ENCODE assay signal across 33 cellular contexts in genomic region chrX:143058096-143058495, GRCh38. TPM values are rescaled to one million over a fixed set of nuclear protein-coding genes. Genes with fewer than 3 reads are reported as not detected.
DNase-seq lines count a peak whose midpoint lies in the region; ATAC-seq, FAIRE-seq and TF ChIP-seq lines count a peak whose summit lies in the region.
"Had no signal": no experiment of that assay in that cellular context is flagged by ENCODE, and none has a peak within 500 bp of the region (broad histone marks: within the 10 kb centered on the region; RNA-seq: fewer than 3 reads in every experiment).

No MANE protein-coding gene starts in this region.

- no TSS peak for BruUV-seq in HepG2 (replicated peaks; lab: Mats Ljungman, UMichigan)

- CTCF ChIA-PET in HepG2 (lab: Yijun Ruan, JAX; ENCODE audit: low intra/inter-chr PET ratio, low total read pairs), result no interaction called here

- no peaks in the 10 kb centered on the region for H3K27me3 ChIP-seq in endocrine pancreas (ENCODE audit: control insufficient read depth, insufficient read depth, low read length)
- no peaks in the 10 kb centered on the region for H3K27me3 ChIP-seq in HepG2 (ENCODE audit: control insufficient read depth in 1 of 2, insufficient read depth in 2 of 2, low read length in 2 of 2)
- H3K27me3 ChIP-seq in adrenal gland, result no peaks in the 10 kb centered on the region
- H3K27me3 ChIP-seq: hepatocyte, suprapubic skin, upper lobe of left lung had no signal

- TF ChIP-seq CTCF in HepG2 (CRISPR knock-in tag; IDR thresholded peaks at IDR 0.05) (no peak), adrenal gland (IDR thresholded peaks at IDR 0.05) (no peak)

- H3K36me3 ChIP-seq in endocrine pancreas (ENCODE audit: control insufficient read depth, insufficient read depth, low read length) (no peaks in the 10 kb centered on the region), HepG2 (replicated peaks in 1 of 2; ENCODE audit: control insufficient read depth in 1 of 2, insufficient read depth in 2 of 2, low read length in 2 of 2) (no peaks in the 10 kb centered on the region), adrenal gland (replicated peaks in 1 of 2) (no peaks in the 10 kb centered on the region)
- H3K36me3 ChIP-seq: suprapubic skin, upper lobe of left lung had no signal

- no peaks in the 10 kb centered on the region for H4K20me1 ChIP-seq in HepG2 (ENCODE audit: insufficient read depth, low read length)

- TF ChIP-seq POLR2A in HepG2 (IDR thresholded peaks at IDR 0.05; ENCODE audit: insufficient read depth in 1 of 2, low read depth in 2 of 2, low read length in 2 of 2) (no peak), adrenal gland (IDR thresholded peaks at IDR 0.05) (no peak)

- in situ Hi-C loops in HepG2 (cut with HindIII; ENCODE audit: extremely low pct_ligation_motif_present, low pct_unique_long_range_greater_than_20kb), result no loop called here

- DNase-seq in Ammon's horn (ENCODE audit: low spot score), result peak; percentile 7
- peak; percentile 84 for DNase-seq in NCI-H1694 (lab: John Stamatoyannopoulos, UW)
- peak; percentile 92 for DNase-seq in NCI-H748 (lab: John Stamatoyannopoulos, UW; ENCODE audit: unreplicated experiment)
- no peak for DNase-seq in HepG2 (ENCODE audit: low spot score)
- no peak for DNase-seq in NCI-H1105 treated with DMSO at 0.1 percent for 48 hours (lab: John Stamatoyannopoulos, UW)
- DNase-seq in adrenal gland, result no peak
- DNase-seq: activated B cell treated with CpG ODN at 0.5 μM for 24 hours; activated CD4-positive, alpha-beta T cell treated with anti-CD3 and anti-CD28 coated beads, Interleukin-2, amount 50 U/mL, for 1 hour; activated effector memory CD4-positive, alpha-beta T cell treated with anti-CD3 and anti-CD28 coated beads, Interleukin-2, amount 50 U/mL, for 16 hours; activated T-cell treated with anti-CD3 and anti-CD28 coated beads, Interleukin-2, amount 50 U/mL, for 24 hours; Calu3; effector CD4-positive, alpha-beta T cell; KG1; left cardiac atrium; NK-92 treated with Interleukin-12 subunit alpha and Interleukin-12 subunit beta, amount 100 ng/mL, for 24 hours; PC-3; SK-N-SH; small intestine; stimulated activated CD4-positive, alpha-beta T cell treated with anti-CD3 and anti-CD28 coated beads, Interleukin-1b, Interleukin-23, amount 100 ng/mL, for 48 hours; stimulated activated naive CD4-positive, alpha-beta T cell treated with Interleukin-2 at 50 U/mL for 16 hours; upper lobe of left lung had no signal

- H3K4me2 ChIP-seq in HepG2 (ENCODE audit: low read depth, low read length), result no peak overlapping the region
- H3K4me2 ChIP-seq: hepatocyte, SK-N-SH had no signal

- H3K9me3 ChIP-seq in endocrine pancreas (ENCODE audit: control insufficient read depth, low read length) (no peaks in the 10 kb centered on the region), HepG2 (ENCODE audit: low read length) (peaks cover 31% of the 10 kb centered on the region; the same call in 1 of the 2 replicates), adrenal gland (replicated peaks in 1 of 3) (no peaks in the 10 kb centered on the region)
- H3K9me3 ChIP-seq: SK-N-SH, suprapubic skin, upper lobe of left lung had no signal

- peak overlapping the region; percentile 10 for H3K4me3 ChIP-seq in endocrine pancreas (ENCODE audit: control insufficient read depth, insufficient read depth, low read length)
- no peak overlapping the region for H3K4me3 ChIP-seq in HepG2 (replicated peaks in 1 of 3; ENCODE audit: insufficient read depth in 1 of 3, low read depth in 2 of 3, low read length in 3 of 3)
- no peak overlapping the region for H3K4me3 ChIP-seq in adrenal gland
- H3K4me3 ChIP-seq: hepatocyte, suprapubic skin, upper lobe of left lung had no signal

- POLR2A ChIA-PET in HepG2 (lab: Yijun Ruan, JAX), result no interaction called here

- H3K27ac ChIP-seq in HepG2 (ENCODE audit: extremely low read length, insufficient read depth, low read length) (no peak overlapping the region), adrenal gland (no peak overlapping the region)
- H3K27ac ChIP-seq: hepatocyte, suprapubic skin, upper lobe of left lung had no signal

- H3K4me1 ChIP-seq in endocrine pancreas (ENCODE audit: control insufficient read depth, insufficient read depth, low read length), result no peaks in the 10 kb centered on the region
- H3K4me1 ChIP-seq in HepG2 (ENCODE audit: insufficient read depth, low read length), result no peaks in the 10 kb centered on the region
- no peaks in the 10 kb centered on the region for H3K4me1 ChIP-seq in adrenal gland (replicated peaks in 1 of 2)
- H3K4me1 ChIP-seq: suprapubic skin, upper lobe of left lung had no signal

- WGBS in HepG2 (ENCODE audit: low lambda C conversion rate), result 50% methylated on average over 4 of the region's 4 CpGs
- 60 to 72% (median 64%) methylated on average over 4 of the region's 4 CpGs for WGBS in adrenal gland, 4 donors

- H3K9ac ChIP-seq in endocrine pancreas (ENCODE audit: control insufficient read depth, insufficient read depth, low read length), result no peak overlapping the region
- no peak overlapping the region for H3K9ac ChIP-seq in HepG2 (ENCODE audit: insufficient read depth, low read depth, low read length)
- H3K9ac ChIP-seq: SK-N-SH had no signal

- no peak overlapping the region for H2AFZ ChIP-seq in HepG2 (ENCODE audit: low read length)
- H2AFZ ChIP-seq: hepatocyte had no signal

- intact Hi-C loops in HepG2 (cut with micrococcal nuclease; ENCODE audit: unreplicated experiment) (no loop called here), adrenal gland (cut with DNase I) (no loop called here)

- no peak for FAIRE-seq in HepG2 (lab: Jason Lieb, UNC)
- FAIRE-seq: H1, small intestine had no signal

- no peaks in the 10 kb centered on the region for H3K79me2 ChIP-seq in HepG2 (ENCODE audit: insufficient read depth, low read length)
- H3K79me2 ChIP-seq: hepatocyte had no signal

- TF ChIP-seq EP300 in HepG2 (IDR thresholded peaks at IDR 0.05; ENCODE audit: low read depth in 2 of 2, low read length in 2 of 2) (no peak), HepG2 (CRISPR knock-in tag; IDR thresholded peaks at IDR 0.05; ENCODE audit: borderline replicate concordance) (no peak)

- TF ChIP-seq RAD21 in HepG2 (CRISPR knock-in tag; IDR thresholded peaks at IDR 0.05), result no peak

- ATAC-seq in HepG2 (no peak), HG03280 (IDR thresholded peaks at IDR 0.05; ENCODE audit: unreplicated experiment) (no peak)
- ATAC-seq: left cardiac atrium; natural killer cell treated with Interleukin-12 subunit alpha and Interleukin-12 subunit beta and Interleukin-15 and Interleukin-18, amount 100 ng/mL, for 72 hours; PC-3 had no signal

TF ChIP-seq in HepG2, 621 proteins besides CTCF, POLR2A, EP300 and RAD21 (continues in another document):
- no peak for TF ChIP-seq ZNF326 (CRISPR knock-in tag; IDR thresholded peaks at IDR 0.05; ENCODE audit: borderline replicate concordance)

RNA-seq across cellular contexts. Expression of gene SPANXN4, which starts 32.4 kb away (rescaled TPM):
- total RNA-seq in HepG2 (2016; rRNA removed; fragmentation: Illumina TruSeq; extraction: Trizol) (not detected in 2 replicates), adrenal gland (not detected)
- not detected in 2 replicates for total RNA-seq in HepG2 (2016; cell fraction: cytosol; rRNA removed; fragmentation: Illumina TruSeq; extraction: Trizol; ENCODE audit: low read depth)
- not detected in 2 replicates for total RNA-seq in HepG2 (2016; cell fraction: insoluble cytoplasmic fraction; rRNA removed; fragmentation: Illumina TruSeq; extraction: Trizol)
- total RNA-seq in HepG2 (2016; cell fraction: membrane; rRNA removed; fragmentation: Illumina TruSeq; extraction: Trizol), result not detected in 2 replicates
- total RNA-seq in HepG2 (2016; cell fraction: nucleus; rRNA removed; fragmentation: Illumina TruSeq; extraction: Trizol), result not detected in 2 replicates
- polyA plus RNA-seq in HepG2 (2011; rRNA removed) (not detected in 2 replicates), adrenal gland (not detected)
- polyA plus RNA-seq in HepG2 (2011; cell fraction: cytosol; rRNA removed), result not detected in 2 replicates
- not detected in 2 replicates for polyA plus RNA-seq in HepG2 (2011; cell fraction: nucleus; rRNA removed)
- not detected in 2 replicates for polyA plus RNA-seq in HepG2 (2012)
- not detected in 2 replicates for polyA plus RNA-seq in HepG2 (2016; cell fraction: cytosol; fragmentation: Illumina TruSeq; extraction: Trizol; ENCODE audit: low read depth)
- polyA plus RNA-seq in HepG2 (2016; cell fraction: insoluble cytoplasmic fraction; fragmentation: Illumina TruSeq; extraction: Trizol; ENCODE audit: low read depth), result not detected in 2 replicates
- not detected in 2 replicates for polyA plus RNA-seq in HepG2 (2016; cell fraction: membrane; fragmentation: Illumina TruSeq; extraction: Trizol; ENCODE audit: low read depth)
- not detected in 2 replicates for polyA plus RNA-seq in HepG2 (2016; cell fraction: nucleus; fragmentation: Illumina TruSeq; extraction: Trizol; ENCODE audit: insufficient read depth, low read depth)
- polyA minus RNA-seq in HepG2 (2011; rRNA and poly(A)+ RNA removed; ENCODE audit: low replicate concordance), result not detected in 2 replicates
- not detected in 2 replicates for polyA minus RNA-seq in HepG2 (2011; cell fraction: cytosol; rRNA and poly(A)+ RNA removed)
- not detected in 2 replicates for polyA minus RNA-seq in HepG2 (2011; cell fraction: nucleus; rRNA and poly(A)+ RNA removed)
- total RNA-seq: A172; activated B cell treated with CpG ODN at 0.5 μM for 24 hours; Calu3; H1; hepatocyte; left cardiac atrium; lung microvascular endothelial cell; MCF 10A; mucosa of gallbladder; natural killer cell treated with Interleukin-12 subunit alpha and Interleukin-12 subunit beta and Interleukin-15 and Interleukin-18, amount 100 ng/mL, for 72 hours; osteoblast; PC-3; pulmonary artery endothelial cell; suprapubic skin; upper lobe of left lung had no signal
- polyA plus RNA-seq: H1, hepatocyte, SK-N-SH, small intestine had no signal

Comparison
In these comparisons a context has a peak if more than half of its experiments do, and no peak if none do; other contexts are left out.
1. DNase-seq: peak in Ammon's horn (single experiment), NCI-H1694 (single experiment) and NCI-H748 (single experiment); none in HepG2 (single experiment), NCI-H1105 treated with DMSO at 0.1 percent for 48 hours (single experiment) and adrenal gland (0 of 7).